Comparison of ENCODE assay signal across 1 cellular context in the genomic region with DNA sequence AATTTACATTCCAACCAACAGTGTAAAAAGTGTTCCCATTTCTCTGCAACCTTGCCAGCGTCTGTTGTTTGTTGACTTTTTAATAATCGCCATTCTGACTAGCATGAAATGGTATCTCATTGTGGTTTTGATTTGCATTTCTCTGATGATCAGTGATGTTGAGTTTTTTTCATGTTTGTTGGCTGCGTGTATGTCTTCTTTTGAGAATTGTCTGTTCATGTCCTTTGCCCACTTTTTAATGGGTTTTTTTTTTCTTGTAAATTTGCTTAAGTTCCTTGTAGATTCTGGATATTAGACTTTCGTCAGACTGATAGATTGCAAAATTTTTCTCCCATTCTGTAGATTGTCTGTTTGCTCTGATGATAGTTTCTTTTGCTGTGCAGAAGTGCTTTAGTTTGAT. TPM values are rescaled to one million over a fixed set of nuclear protein-coding genes. Genes with fewer than 3 reads are reported as not detected.
"Had no signal": no experiment of that assay in that cellular context is flagged by ENCODE, and none has a peak within 500 bp of the region (broad histone marks: within the 10 kb centered on the region; RNA-seq: fewer than 3 reads in every experiment).

No MANE protein-coding gene starts in this region.

RNA-seq across cellular contexts. Expression of a gene that starts 32.0 kb away (rescaled TPM):
- total RNA-seq: T-helper 17 cell had no signal
